Comparison of ENCODE assay signal across 18 cellular contexts in the genomic region with DNA sequence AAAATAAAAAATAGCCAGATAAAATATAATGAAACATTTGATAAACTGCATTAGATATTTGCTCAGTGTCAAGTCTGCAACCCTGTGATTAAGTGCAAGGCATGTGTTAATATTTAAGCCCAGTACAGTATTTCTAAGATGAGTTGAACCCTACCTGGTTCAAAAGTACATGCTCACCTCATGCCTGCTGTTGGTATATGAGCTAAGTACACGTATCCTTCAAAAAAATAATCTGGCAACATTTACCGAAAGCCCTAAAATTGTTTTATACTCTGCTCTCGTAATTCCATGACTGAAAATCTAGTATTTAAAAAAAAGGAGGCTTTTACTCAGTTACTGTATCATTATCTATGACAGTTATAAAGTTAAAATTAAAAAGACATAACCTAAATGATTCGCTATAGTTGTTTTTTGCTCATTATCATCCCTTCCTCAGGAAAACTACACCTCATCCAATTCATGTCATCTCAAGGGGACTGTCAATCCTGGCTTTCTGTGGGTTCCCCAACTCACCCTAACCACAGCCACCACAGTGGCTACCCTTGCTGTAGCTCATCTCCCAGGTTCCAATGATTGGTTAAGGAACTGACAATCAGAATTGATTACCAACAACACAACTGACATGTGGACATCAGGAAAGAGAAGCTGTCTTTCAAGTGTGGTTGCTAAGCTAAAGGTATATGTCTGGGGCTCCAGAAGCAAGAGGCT. TPM values are rescaled to one million over a fixed set of nuclear protein-coding genes. Genes with fewer than 3 reads are reported as not detected.
DNase-seq lines count a peak whose midpoint lies in the region; TF ChIP-seq lines count a peak whose summit lies in the region.
"Had no signal": no experiment of that assay in that cellular context is flagged by ENCODE, and none has a peak within 500 bp of the region (broad histone marks: within the 10 kb centered on the region; RNA-seq: fewer than 3 reads in every experiment).

No MANE protein-coding gene starts in this region.

- no peak overlapping the region for H3K27ac Mint-ChIP-seq in activated T-helper 2 cell treated with anti-CD3 and anti-CD28 coated beads, Interferon-gamma antibody, Interleukin-2, Interleukin-4, amounts not matched to agents 10 μg/mL and 5 μg/mL and 100 μg/mL, durations not matched to agents 14 hours and 24 hours and 36 hours

- H3K4me1 Mint-ChIP-seq in activated T-helper 2 cell treated with anti-CD3 and anti-CD28 coated beads, Interferon-gamma antibody, Interleukin-2, Interleukin-4, amounts not matched to agents 10 μg/mL and 5 μg/mL and 100 μg/mL, durations not matched to agents 14 hours and 24 hours and 36 hours (ENCODE audit: low read depth): peaks cover 40% of the 10 kb centered on the region

- TF ChIP-seq CTCF in NB4 (IDR thresholded peaks at IDR 0.05; ENCODE audit: low read depth, low read length): no peak
- TF ChIP-seq CTCF in liver (IDR thresholded peaks at IDR 0.05; ENCODE audit: low read depth, low read length, missing input control): no peak

- TF ChIP-seq POLR2A in NB4 (IDR thresholded peaks at IDR 0.05; ENCODE audit: extremely low read depth, insufficient read length): no peak

- peaks cover 9 to 36% (median 15%) of the 10 kb centered on the region in 4 donors for H3K4me1 ChIP-seq in liver (ENCODE audit: control insufficient read depth in 4 of 4, insufficient read depth in 4 of 4, low read length in 3 of 4)

- H3K27ac ChIP-seq in liver (ENCODE audit: low read depth in 1 of 2, low read length in 2 of 2): no peak overlapping the region
- H3K27ac ChIP-seq: tibial artery had no signal

- H3K9me3 Mint-ChIP-seq in activated T-helper 2 cell treated with anti-CD3 and anti-CD28 coated beads, Interferon-gamma antibody, Interleukin-2, Interleukin-4, amounts not matched to agents 10 μg/mL and 5 μg/mL and 100 μg/mL, durations not matched to agents 14 hours and 24 hours and 36 hours: no peaks in the 10 kb centered on the region

- H3K36me3 Mint-ChIP-seq in activated T-helper 2 cell treated with anti-CD3 and anti-CD28 coated beads, Interferon-gamma antibody, Interleukin-2, Interleukin-4, amounts not matched to agents 10 μg/mL and 5 μg/mL and 100 μg/mL, durations not matched to agents 14 hours and 24 hours and 36 hours (ENCODE audit: low read depth): peaks cover 27% of the 10 kb centered on the region

- WGBS in liver: 49% methylated on average over 4 of the region's 4 CpGs

- H3K4me3 ChIP-seq in NB4 (ENCODE audit: low read depth, low read length) (no peak overlapping the region), liver (ENCODE audit: low read depth in 1 of 3, low read length in 3 of 3) (no peak overlapping the region)
- H3K4me3 ChIP-seq: tibial artery had no signal

- H3K4me3 Mint-ChIP-seq in activated T-helper 2 cell treated with anti-CD3 and anti-CD28 coated beads, Interferon-gamma antibody, Interleukin-2, Interleukin-4, amounts not matched to agents 10 μg/mL and 5 μg/mL and 100 μg/mL, durations not matched to agents 14 hours and 24 hours and 36 hours (ENCODE audit: low read depth): no peak overlapping the region

- no peaks in the 10 kb centered on the region for H3K27me3 ChIP-seq in liver (ENCODE audit: control insufficient read depth in 4 of 4, insufficient read depth in 4 of 4, low read length in 3 of 4)
- H3K27me3 ChIP-seq: tibial artery had no signal

- no peaks in the 10 kb centered on the region for H3K27me3 Mint-ChIP-seq in activated T-helper 2 cell treated with anti-CD3 and anti-CD28 coated beads, Interferon-gamma antibody, Interleukin-2, Interleukin-4, amounts not matched to agents 10 μg/mL and 5 μg/mL and 100 μg/mL, durations not matched to agents 14 hours and 24 hours and 36 hours (ENCODE audit: low read depth)

- H3K9ac ChIP-seq in liver (ENCODE audit: low read depth in 1 of 2, low read length in 2 of 2): no peak overlapping the region

- peak; percentile 28 for DNase-seq in stimulated activated CD4-positive, alpha-beta T cell treated with anti-CD3 and anti-CD28 coated beads, Interleukin-15, amount 100 ng/mL, for 24 hours
- DNase-seq in stimulated activated CD4-positive, alpha-beta T cell treated with anti-CD3 and anti-CD28 coated beads, Interleukin-2, amount 100 ng/mL, for 48 hours: no peak
- peak; percentile 31 for DNase-seq in NB4 (ENCODE audit: low read depth)
- DNase-seq in activated T-helper 2 cell treated with anti-CD3 and anti-CD28 coated beads, Interferon-gamma antibody, Interleukin-2, Interleukin-4, amounts not matched to agents 10 μg/mL and 5 μg/mL and 100 μg/mL, durations not matched to agents 14 hours and 24 hours and 36 hours (ENCODE audit: low spot score): no peak
- DNase-seq in NCI-H2171 (lab: John Stamatoyannopoulos, UW): no peak
- no peak for DNase-seq in HEK293T (ENCODE audit: extremely low spot score)
- DNase-seq: activated effector memory CD4-positive, alpha-beta T cell treated with anti-CD3 and anti-CD28 coated beads, Interleukin-2, amount 50 U/mL, for 16 hours; Caco-2; caudate nucleus; HCEC 1CT; mammary epithelial cell; NCI-H1105 treated with DMSO at 0.1 percent for 48 hours; NCI-H2081 treated with DMSO at 0.1 percent for 48 hours; right cardiac atrium; stimulated activated naive CD4-positive, alpha-beta T cell treated with Interleukin-2 at 50 U/mL for 16 hours; T-helper 2 cell; tibial artery had no signal

- intact Hi-C loops in activated T-helper 2 cell treated with anti-CD3 and anti-CD28 coated beads, Interferon-gamma antibody, Interleukin-2, Interleukin-4, amounts not matched to agents 10 μg/mL and 5 μg/mL and 100 μg/mL, durations not matched to agents 14 hours and 24 hours and 36 hours (cut with micrococcal nuclease): no loop called here

- TF ChIP-seq RAD21 in liver (IDR thresholded peaks at IDR 0.05): peak in 1 of 2 donors; percentile 11

- H3K9me3 ChIP-seq in liver (ENCODE audit: control insufficient read depth in 4 of 4, low read length in 3 of 4): no peaks in the 10 kb centered on the region
- H3K9me3 ChIP-seq: Caco-2, tibial artery had no signal

- POLR2A ChIA-PET in HEK293T (lab: Yijun Ruan, JAX): interaction anchor here (0.7 kb wide), 1 partner anchor 9 kb away, joined by 3 read pairs; no protein-coding TSS in a partner anchor

- CTCF ChIA-PET in HEK293T (lab: Yijun Ruan, JAX): no interaction called here

- no peaks in the 10 kb centered on the region for H3K36me3 ChIP-seq in liver (ENCODE audit: control insufficient read depth in 4 of 4, insufficient read depth in 3 of 4, low read depth in 1 of 4, low read length in 3 of 4)
- H3K36me3 ChIP-seq: tibial artery had no signal

TF ChIP-seq in liver, 16 proteins besides CTCF, POLR2A, EP300 and RAD21:
- TF ChIP-seq TAF1 (conservative IDR thresholded peaks at IDR 0.05) (no peak), YY1 (IDR thresholded peaks at IDR 0.05) (no peak), JUND (IDR thresholded peaks at IDR 0.05) (no peak), EGR1 (IDR thresholded peaks at IDR 0.05; ENCODE audit: low read depth in 2 of 2) (no peak), SP1 (IDR thresholded peaks at IDR 0.05) (no peak), NR2F2 (IDR thresholded peaks at IDR 0.05) (no peak), GABPA (IDR thresholded peaks at IDR 0.05 in 1 of 2, conservative IDR thresholded peaks at IDR 0.05 in 1 of 2) (no peak), RXRA (IDR thresholded peaks at IDR 0.05) (peak; percentile 30 to 40), HNF4A (conservative IDR thresholded peaks at IDR 0.05) (peak; percentile 50 to 60), HNF4G (IDR thresholded peaks at IDR 0.05) (peak; percentile 14), FOXA1 (IDR thresholded peaks at IDR 0.05) (no peak)
- TF ChIP-seq, protein P1, sequence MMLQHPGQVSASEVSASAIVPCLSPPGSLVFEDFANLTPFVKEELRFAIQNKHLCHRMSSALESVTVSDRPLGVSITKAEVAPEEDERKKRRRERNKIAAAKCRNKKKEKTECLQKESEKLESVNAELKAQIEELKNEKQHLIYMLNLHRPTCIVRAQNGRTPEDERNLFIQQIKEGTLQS (IDR thresholded peaks at IDR 0.05): no peak
- TF ChIP-seq, protein P2, sequence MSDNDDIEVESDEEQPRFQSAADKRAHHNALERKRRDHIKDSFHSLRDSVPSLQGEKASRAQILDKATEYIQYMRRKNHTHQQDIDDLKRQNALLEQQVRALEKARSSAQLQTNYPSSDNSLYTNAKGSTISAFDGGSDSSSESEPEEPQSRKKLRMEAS (IDR thresholded peaks at IDR 0.05): no peak

TF ChIP-seq in HEK293T, 16 proteins besides CTCF, POLR2A, EP300 and RAD21:
- no peak for TF ChIP-seq FOXA1 (IDR thresholded peaks at IDR 0.05)
- TF ChIP-seq ARNT (IDR thresholded peaks at IDR 0.05): no peak
- no peak for TF ChIP-seq L3MBTL2 (conservative IDR thresholded peaks at IDR 0.05)
- no peak for TF ChIP-seq PKNOX1 (IDR thresholded peaks at IDR 0.05)
- TF ChIP-seq FOXM1 (IDR thresholded peaks at IDR 0.05; ENCODE audit: borderline replicate concordance): no peak
- no peak for TF ChIP-seq BHLHE40 (IDR thresholded peaks at IDR 0.05; ENCODE audit: borderline replicate concordance)

RNA-seq across cellular contexts. Expression of gene TLK1, which starts 10.6 kb away (rescaled TPM):
- 10 to 100 TPM; 14.4 to 19.6 TPM for total RNA-seq in liver
- polyA plus RNA-seq in liver: 10 to 100 TPM in 1 of 2 donors, 1 to 10 TPM in 1; 7.7 to 16.8 TPM
- 81.7 and 86.1 TPM in 2 replicates for total RNA-seq in activated T-helper 2 cell treated with anti-CD3 and anti-CD28 coated beads, Interferon-gamma antibody, Interleukin-2, Interleukin-4, amounts not matched to agents 10 μg/mL and 5 μg/mL and 100 μg/mL, durations not matched to agents 14 hours and 24 hours and 36 hours

Comparison
In these comparisons a context has a peak if more than half of its experiments do, and no peak if none do; other contexts are left out.
1. DNase-seq: peak in stimulated activated CD4-positive, alpha-beta T cell treated with anti-CD3 and anti-CD28 coated beads, Interleukin-15, amount 100 ng/mL, for 24 hours (single experiment) and NB4 (single experiment); none in stimulated activated CD4-positive, alpha-beta T cell treated with anti-CD3 and anti-CD28 coated beads, Interleukin-2, amount 100 ng/mL, for 48 hours (0 of 2), activated T-helper 2 cell treated with anti-CD3 and anti-CD28 coated beads, Interferon-gamma antibody, Interleukin-2, Interleukin-4, amounts not matched to agents 10 μg/mL and 5 μg/mL and 100 μg/mL, durations not matched to agents 14 hours and 24 hours and 36 hours (single experiment), NCI-H2171 (single experiment) and HEK293T (single experiment).